In the genomic region with DNA sequence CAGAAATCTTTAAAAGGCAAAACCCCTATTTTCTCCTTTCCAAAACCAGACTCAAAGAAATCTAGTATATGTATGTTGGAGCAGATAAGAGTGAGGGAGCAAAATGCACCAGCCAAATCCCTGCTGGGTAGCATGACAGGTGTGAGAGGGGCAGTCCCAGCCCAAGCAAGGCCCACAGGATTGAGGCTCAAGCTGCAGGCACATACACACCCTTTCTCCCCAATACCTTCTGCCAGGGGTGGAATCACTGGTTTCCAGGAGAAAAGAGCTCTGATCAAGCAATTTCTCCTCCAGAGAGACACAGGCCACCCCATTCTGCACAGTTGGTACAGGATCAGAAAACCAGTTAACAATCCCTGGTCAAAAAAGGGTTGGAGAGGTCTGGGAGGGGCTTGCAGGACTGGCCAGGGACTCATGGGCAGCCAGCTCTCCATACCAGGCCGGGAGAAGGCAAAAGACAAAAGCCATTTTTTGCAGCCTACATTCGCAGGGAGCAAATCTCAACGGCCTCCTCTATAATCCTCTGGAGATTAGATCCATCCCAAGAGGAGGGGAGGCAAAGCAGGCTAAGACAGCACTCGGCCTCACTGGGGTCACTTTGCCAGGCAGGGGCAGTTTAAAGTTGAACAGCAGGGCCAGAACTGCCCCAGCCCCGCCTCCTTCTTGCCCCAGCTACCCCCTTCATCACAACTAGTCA, we compare ENCODE assay signal across 8 cellular contexts. TPM values are rescaled to one million over a fixed set of nuclear protein-coding genes. Genes with fewer than 3 reads are reported as not detected.
A peak's percentile ranks its signal among the peaks of the same experiment; 100 is the strongest.
DNase-seq lines count a peak whose midpoint lies in the region; ATAC-seq, FAIRE-seq and TF ChIP-seq lines count a peak whose summit lies in the region.

No MANE protein-coding gene starts in this region.

- H3K4me1 Mint-ChIP-seq in progenitor cell of endocrine pancreas (ENCODE audit: low read depth) = peaks cover 45% of the 10 kb centered on the region

- POLR2A ChIA-PET in PC-3 (lab: Charles Lee; ENCODE audit: unreplicated experiment) (no interaction called here), GM10248 (lab: Yijun Ruan, JAX) (interaction anchor here (0.6 to 1.0 kb wide), 5 partner anchors 15 to 72 kb away, joined by 3 to 4 read pairs (median 3); no protein-coding TSS in a partner anchor)

- peaks cover 16% of the 10 kb centered on the region for H3K36me3 ChIP-seq in PC-3 (ENCODE audit: low read depth, low read length)
- peaks cover under 1 to 11% of the 10 kb centered on the region in 2 donors for H3K36me3 ChIP-seq in esophagus (ENCODE audit: control insufficient read depth in 2 of 2, insufficient read depth in 2 of 2, low read length in 1 of 2)

- H3K4me3 ChIP-seq in PC-3 (ENCODE audit: low read length) = peak overlapping the region; percentile 87
- peak overlapping the region; percentile 93 to 98 for H3K4me3 ChIP-seq in esophagus (ENCODE audit: low read depth in 1 of 2, low read length in 2 of 2)

- H3K27ac ChIP-seq in PC-3 (ENCODE audit: low read length) = no peak overlapping the region
- peak overlapping the region in 1 of 2 donors; percentile 98 for H3K27ac ChIP-seq in esophagus (ENCODE audit: low read depth in 2 of 2, low read length in 1 of 2)

- no TSS peak for BruUV-seq in PC-3 (replicated peaks; lab: Mats Ljungman, UMichigan)

- CTCF ChIA-PET in PC-3 (lab: Charles Lee) (interaction anchor here (0.7 kb wide), 1 partner anchor 167 kb away, joined by 3 read pairs; no protein-coding TSS in a partner anchor), GM10248 (lab: Yijun Ruan, JAX) (interaction anchor here (0.6 to 3.3 kb wide), 10 partner anchors 11 to 72 kb away, joined by 3 to 15 read pairs (median 4); a partner anchor contains a TSS)

- peak overlapping the region; percentile 97 for H3K27ac Mint-ChIP-seq in progenitor cell of endocrine pancreas

- no peak for FAIRE-seq in GM12892 (lab: Jason Lieb, UNC)

- H2AFZ ChIP-seq in PC-3 (ENCODE audit: low read length) = no peak overlapping the region

- TF ChIP-seq CTCF in PC-3 (conservative IDR thresholded peaks at IDR 0.05; ENCODE audit: low read depth, low read length) (no peak), progenitor cell of endocrine pancreas (IDR thresholded peaks at IDR 0.05; ENCODE audit: unreplicated experiment) (no peak), GM10248 (IDR thresholded peaks at IDR 0.05; ENCODE audit: control extremely low read depth, extremely low read depth, low read depth, missing control alignments) (no peak)

- no peaks in the 10 kb centered on the region for H3K9me3 ChIP-seq in PC-3 (ENCODE audit: low read length)
- H3K9me3 ChIP-seq in esophagus (ENCODE audit: control insufficient read depth in 2 of 2, insufficient read depth in 1 of 2, low read depth in 1 of 2, low read length in 1 of 2) = no peaks in the 10 kb centered on the region

- intact Hi-C loops in PC-3 (cut with micrococcal nuclease) = no loop called here

- H3K27me3 ChIP-seq in PC-3 (ENCODE audit: low read length) (no peaks in the 10 kb centered on the region), esophagus (ENCODE audit: control insufficient read depth in 1 of 2, insufficient read depth in 2 of 2, low read length in 2 of 2) (no peaks in the 10 kb centered on the region)

- peak overlapping the region; percentile 93 for H3K4me2 ChIP-seq in PC-3 (ENCODE audit: low read length)

- H3K4me1 ChIP-seq in PC-3 (ENCODE audit: insufficient read depth, low read length) (peaks cover 23% of the 10 kb centered on the region), esophagus (ENCODE audit: control insufficient read depth in 2 of 2, insufficient read depth in 2 of 2, low read length in 1 of 2) (peaks cover 11 to 17% of the 10 kb centered on the region in 2 donors)

- DNase-seq in ELF-1 (ENCODE audit: low read depth, low spot score) (peak; percentile 5), PC-3 (no peak), progenitor cell of endocrine pancreas (ENCODE audit: low spot score, unreplicated experiment) (no peak), GM10248 (ENCODE audit: extremely low spot score) (no peak), GM12892 (ENCODE audit: insufficient read length) (no peak)
- no peak for DNase-seq in stimulated activated naive CD4-positive, alpha-beta T cell (lab: John Stamatoyannopoulos, UW)

- peaks cover 6% of the 10 kb centered on the region for H3K36me3 Mint-ChIP-seq in progenitor cell of endocrine pancreas (ENCODE audit: insufficient read depth)

- no peaks in the 10 kb centered on the region for H3F3A ChIP-seq in PC-3 (ENCODE audit: low read length, unreplicated experiment)

- TF ChIP-seq POLR2A in GM12892 (IDR thresholded peaks at IDR 0.05; ENCODE audit: low read depth, low read length) = no peak

- H3K4me3 Mint-ChIP-seq in progenitor cell of endocrine pancreas (ENCODE audit: low read depth) = peak overlapping the region; percentile 96

- H3K9me2 ChIP-seq in PC-3 (replicated peaks; ENCODE audit: low read length) = no peaks in the 10 kb centered on the region

- no peaks in the 10 kb centered on the region for H3K27me3 Mint-ChIP-seq in progenitor cell of endocrine pancreas

- H4K20me1 ChIP-seq in PC-3 (ENCODE audit: low read length) = peaks cover 61% of the 10 kb centered on the region

- ATAC-seq in PC-3 = no peak
- no peak for ATAC-seq in GM21717 (IDR thresholded peaks at IDR 0.05; ENCODE audit: unreplicated experiment)

- no peaks in the 10 kb centered on the region for H3K9me3 Mint-ChIP-seq in progenitor cell of endocrine pancreas (ENCODE audit: low read depth)

- H3K79me2 ChIP-seq in PC-3 (ENCODE audit: low read length) = peaks cover 85% of the 10 kb centered on the region

- 4 to 5% methylated on average over 5 of the region's 5 CpGs for WGBS in esophagus, 2 donors

- H3K9ac ChIP-seq in PC-3 (ENCODE audit: low read length) = peak overlapping the region; percentile 99

RNA-seq across cellular contexts. Expression of a gene that starts 2.1 kb away (rescaled TPM):
- total RNA-seq in PC-3 (2014; rRNA removed) (41.9 and 51.7 TPM in 2 replicates), progenitor cell of endocrine pancreas (130 and 132 TPM in 2 replicates)
- polyA plus RNA-seq in esophagus = 10 to 100 TPM; 13.2 to 46.6 TPM
- 15.8 TPM for polyA plus RNA-seq in GM12892 (2012; ENCODE audit: missing spikeins)

RNA-seq across cellular contexts. Expression of a gene that starts 11.3 kb away (rescaled TPM):
- total RNA-seq in PC-3 (2014; rRNA removed) = 4.2 and 5.0 TPM in 2 replicates
- under 1 TPM; 0.24 to 0.39 TPM for polyA plus RNA-seq in esophagus
- total RNA-seq in progenitor cell of endocrine pancreas = 0.72 and 0.75 TPM in 2 replicates
- 12.5 TPM for polyA plus RNA-seq in GM12892 (2012; ENCODE audit: missing spikeins)

RNA-seq across cellular contexts. Expression of a gene that starts 36.1 kb away (rescaled TPM):
- 0.04 and 0.23 TPM in 2 replicates for total RNA-seq in PC-3 (2014; rRNA removed)
- polyA plus RNA-seq in esophagus = under 1 TPM; 0.06 to 0.21 TPM
- total RNA-seq in progenitor cell of endocrine pancreas = 0.29 and 0.34 TPM in 2 replicates
- polyA plus RNA-seq in GM12892 (2012; ENCODE audit: missing spikeins) = not detected

RNA-seq across cellular contexts. Expression of a gene that starts 39.9 kb away (rescaled TPM):
- total RNA-seq in PC-3 (2014; rRNA removed) (62.1 and 66.5 TPM in 2 replicates), progenitor cell of endocrine pancreas (52.7 and 59.4 TPM in 2 replicates)
- polyA plus RNA-seq in esophagus = 10 to 100 TPM; 52.5 to 54.7 TPM
- 48.0 TPM for polyA plus RNA-seq in GM12892 (2012; ENCODE audit: missing spikeins)

RNA-seq across cellular contexts. Expression of a gene that starts 52.1 kb away (rescaled TPM):
- 17.1 and 18.5 TPM in 2 replicates for total RNA-seq in PC-3 (2014; rRNA removed)
- polyA plus RNA-seq in esophagus = 10 to 100 TPM; 28.3 to 36.2 TPM
- total RNA-seq in progenitor cell of endocrine pancreas = 142 and 143 TPM in 2 replicates
- polyA plus RNA-seq in GM12892 (2012; ENCODE audit: missing spikeins) = 28.0 TPM
